ENCODE assay signal across 13 cellular contexts in genomic region chr3:172324591-172325203, GRCh38.
DNase-seq lines count a peak whose midpoint lies in the region; ATAC-seq and TF ChIP-seq lines count a peak whose summit lies in the region.
"Had no signal": no experiment of that assay in that cellular context is flagged by ENCODE, and none has a peak within 500 bp of the region (broad histone marks: within the 10 kb centered on the region; RNA-seq: fewer than 3 reads in every experiment).

No MANE protein-coding gene starts in this region.

- peak overlapping the region in 1 of 2 experiments; percentile 82 for H3K14ac ChIP-seq in mesenchymal stem cell (ENCODE audit: low read length in 2 of 2)

- no peak for DNase-seq in RWPE1 (ENCODE audit: low spot score)
- DNase-seq in endothelial cell (ENCODE audit: low spot score): no peak
- DNase-seq in mesenchymal stem cell: no peak
- no peak for DNase-seq in left colon
- DNase-seq: activated naive CD4-positive, alpha-beta T cell treated with anti-CD3 and anti-CD28 coated beads, Interleukin-2, amount 50 U/mL, for 16 hours; GF-D8; NCI-H2081; NCI-H774 had no signal

- no peaks in the 10 kb centered on the region for H3K9me3 ChIP-seq in mesenchymal stem cell (ENCODE audit: control insufficient read depth, low read length)

- H3K4me3 ChIP-seq in mesenchymal stem cell (ENCODE audit: insufficient read depth in 1 of 2, low read depth in 1 of 2, low read length in 2 of 2): no peak overlapping the region
- H3K4me3 ChIP-seq in rectal smooth muscle tissue (ENCODE audit: low read length): no peak overlapping the region

- peaks cover 7% of the 10 kb centered on the region for H3K4me1 Mint-ChIP-seq in endothelial cell (ENCODE audit: unreplicated experiment)
- H3K4me1 Mint-ChIP-seq: B cell had no signal

- H3K9me3 Mint-ChIP-seq in endothelial cell (ENCODE audit: unreplicated experiment): no peaks in the 10 kb centered on the region

- peak overlapping the region; percentile 49 for H3K4me3 Mint-ChIP-seq in endothelial cell (ENCODE audit: unreplicated experiment)
- H3K4me3 Mint-ChIP-seq: B cell had no signal

- H3K27ac Mint-ChIP-seq in endothelial cell (ENCODE audit: unreplicated experiment): peak overlapping the region; percentile 58
- H3K27ac Mint-ChIP-seq: B cell had no signal

- H2BK120ac ChIP-seq in mesenchymal stem cell (ENCODE audit: low read depth, low read length): no peak overlapping the region

- ATAC-seq in HG03469 (IDR thresholded peaks at IDR 0.05; ENCODE audit: unreplicated experiment): no peak
- ATAC-seq in GM19351 (IDR thresholded peaks at IDR 0.05; ENCODE audit: unreplicated experiment): no peak
- ATAC-seq in HG02678 (IDR thresholded peaks at IDR 0.05; ENCODE audit: unreplicated experiment): no peak
- no peak for ATAC-seq in left colon

- H3K79me1 ChIP-seq in mesenchymal stem cell (replicated peaks; ENCODE audit: low read length, poor library complexity, severe bottlenecking): peaks cover 33% of the 10 kb centered on the region

- CTCF ChIA-PET in RWPE1 (lab: Yijun Ruan, JAX): no interaction called here

- H4K8ac ChIP-seq in mesenchymal stem cell (ENCODE audit: low read length): peak overlapping the region; percentile 70

- H3K27me3 Mint-ChIP-seq in endothelial cell (ENCODE audit: unreplicated experiment): peaks cover 12% of the 10 kb centered on the region
- H3K27me3 Mint-ChIP-seq: B cell had no signal

- peaks cover 53% of the 10 kb centered on the region for H3K36me3 Mint-ChIP-seq in endothelial cell (ENCODE audit: low read depth, unreplicated experiment)

- POLR2A ChIA-PET in RWPE1 (lab: Yijun Ruan, JAX; ENCODE audit: low non-redundant PET): no interaction called here

- no peak overlapping the region for H2AFZ ChIP-seq in mesenchymal stem cell (ENCODE audit: low read depth, low read length)

- H3K4me1 ChIP-seq in mesenchymal stem cell (ENCODE audit: control insufficient read depth, insufficient read depth, low read depth, low read length): peaks cover 4% of the 10 kb centered on the region
- peaks cover 5% of the 10 kb centered on the region for H3K4me1 ChIP-seq in rectal smooth muscle tissue (ENCODE audit: control insufficient read depth, insufficient read depth, low read length)

- H3K36me3 ChIP-seq in mesenchymal stem cell (ENCODE audit: control insufficient read depth in 1 of 2, insufficient read depth in 2 of 2, low read depth in 1 of 2, low read length in 2 of 2): peaks cover 37 to 83% of the 10 kb centered on the region in 2 experiments
- peaks cover 12% of the 10 kb centered on the region for H3K36me3 ChIP-seq in rectal smooth muscle tissue (ENCODE audit: control insufficient read depth, insufficient read depth, low read length)

- no peak overlapping the region for H2AK5ac ChIP-seq in mesenchymal stem cell (ENCODE audit: low read length, severe bottlenecking)

- H2BK12ac ChIP-seq in mesenchymal stem cell (ENCODE audit: low read length in 2 of 2): no peak overlapping the region

- no peak overlapping the region for H3K4me2 ChIP-seq in mesenchymal stem cell (ENCODE audit: low read length, poor library complexity, severe bottlenecking)

- H3K9ac ChIP-seq in mesenchymal stem cell (ENCODE audit: low read length): no peak overlapping the region
- no peak overlapping the region for H3K9ac ChIP-seq in rectal smooth muscle tissue (ENCODE audit: low read length)

- intact Hi-C loops in left colon (cut with DNase I, micrococcal nuclease): no loop called here

- no peak overlapping the region for H3K23ac ChIP-seq in mesenchymal stem cell (ENCODE audit: low read length in 2 of 2)

- peak overlapping the region; percentile 81 for H3K27ac ChIP-seq in RWPE1
- H3K27ac ChIP-seq in mesenchymal stem cell (ENCODE audit: low read length, poor library complexity, severe bottlenecking): peak overlapping the region; percentile 14
- H3K27ac ChIP-seq in rectal smooth muscle tissue (ENCODE audit: low read depth, low read length): peak overlapping the region; percentile 34

- H2BK5ac ChIP-seq in mesenchymal stem cell (ENCODE audit: low read depth, low read length, poor library complexity, severe bottlenecking): no peak overlapping the region

- peak overlapping the region in 1 of 2 experiments; percentile 30 for H3K18ac ChIP-seq in mesenchymal stem cell (ENCODE audit: low read depth in 1 of 2, low read length in 2 of 2)

- H2BK15ac ChIP-seq in mesenchymal stem cell (ENCODE audit: low read depth, poor library complexity, severe bottlenecking): no peak overlapping the region

- no peak overlapping the region for H4K91ac ChIP-seq in mesenchymal stem cell (ENCODE audit: low read length)

- WGBS in mesenchymal stem cell: 94% methylated on average over 7 of the region's 7 CpGs

- no peak overlapping the region for H3K4ac ChIP-seq in mesenchymal stem cell (ENCODE audit: low read depth in 1 of 2, low read length in 2 of 2)

- TF ChIP-seq CTCF in RWPE1 (conservative IDR thresholded peaks at IDR 0.05; ENCODE audit: low read depth): no peak
- no peak for TF ChIP-seq CTCF in endothelial cell (IDR thresholded peaks at IDR 0.05; ENCODE audit: unreplicated experiment)

- H3K27me3 ChIP-seq in mesenchymal stem cell (ENCODE audit: control insufficient read depth in 1 of 2, insufficient read depth in 1 of 2, low read length in 2 of 2) (no peaks in the 10 kb centered on the region), rectal smooth muscle tissue (ENCODE audit: control insufficient read depth, insufficient read depth, low read length) (no peaks in the 10 kb centered on the region)

Comparison
In these comparisons a context has a peak if more than half of its experiments do, and no peak if none do; other contexts are left out.
1. H3K27ac ChIP-seq: peak in every context shown above with its lines; median percentile 81 in RWPE1; 34 in rectal smooth muscle tissue; 14 in mesenchymal stem cell.